In the genomic region with DNA sequence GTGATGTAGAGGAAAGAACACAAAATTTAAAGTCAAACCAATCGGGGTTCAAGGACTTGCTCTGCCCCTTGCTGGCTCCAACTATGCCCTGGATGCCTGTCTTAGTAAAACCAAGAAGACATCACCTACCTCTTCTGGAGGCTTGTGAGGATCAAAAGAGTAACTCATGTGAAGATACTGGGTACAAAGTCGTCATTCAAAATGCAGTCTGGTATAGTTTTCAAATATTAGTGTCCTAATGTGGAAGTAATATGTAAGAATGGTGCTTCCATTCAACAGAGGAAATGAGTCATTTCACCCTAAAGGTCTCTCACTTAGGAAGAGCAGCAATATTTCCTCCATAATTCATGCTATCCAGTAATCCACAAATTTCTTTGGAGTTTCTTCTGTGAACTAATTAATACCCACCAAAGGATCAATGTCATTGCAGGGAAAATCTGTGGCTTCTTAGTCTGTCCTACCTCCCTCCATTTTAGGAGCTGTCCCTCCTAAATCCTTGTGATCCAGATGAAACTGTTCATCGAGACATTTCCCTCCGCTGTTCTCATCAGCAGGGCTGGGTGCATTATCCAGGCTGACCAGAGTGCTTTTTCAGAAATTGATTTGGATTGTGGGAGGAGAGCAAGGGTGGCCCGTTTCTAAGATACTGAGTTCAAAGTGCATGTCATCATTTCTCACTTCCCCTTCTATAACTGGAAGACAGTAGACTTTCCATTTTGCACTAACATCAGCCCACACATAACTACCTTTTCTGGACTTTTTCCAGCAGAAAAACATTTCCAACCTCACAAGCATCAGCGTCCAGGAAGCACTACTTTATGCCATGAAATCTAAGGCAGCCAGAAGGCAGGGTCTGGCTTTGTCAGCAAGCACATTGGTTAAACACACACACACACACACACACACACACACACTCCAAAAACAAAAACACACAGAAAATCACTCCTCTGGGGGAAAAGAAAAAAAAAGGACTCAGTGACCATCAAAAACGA, we compare ENCODE assay signal across 1 cellular context.
TF ChIP-seq lines count a peak whose summit lies in the region.

No MANE protein-coding gene starts in this region.

TF ChIP-seq in WTC11, 78 proteins besides CTCF, POLR2A, EP300 and RAD21 (continued from another document):
- TF ChIP-seq, protein P1, sequence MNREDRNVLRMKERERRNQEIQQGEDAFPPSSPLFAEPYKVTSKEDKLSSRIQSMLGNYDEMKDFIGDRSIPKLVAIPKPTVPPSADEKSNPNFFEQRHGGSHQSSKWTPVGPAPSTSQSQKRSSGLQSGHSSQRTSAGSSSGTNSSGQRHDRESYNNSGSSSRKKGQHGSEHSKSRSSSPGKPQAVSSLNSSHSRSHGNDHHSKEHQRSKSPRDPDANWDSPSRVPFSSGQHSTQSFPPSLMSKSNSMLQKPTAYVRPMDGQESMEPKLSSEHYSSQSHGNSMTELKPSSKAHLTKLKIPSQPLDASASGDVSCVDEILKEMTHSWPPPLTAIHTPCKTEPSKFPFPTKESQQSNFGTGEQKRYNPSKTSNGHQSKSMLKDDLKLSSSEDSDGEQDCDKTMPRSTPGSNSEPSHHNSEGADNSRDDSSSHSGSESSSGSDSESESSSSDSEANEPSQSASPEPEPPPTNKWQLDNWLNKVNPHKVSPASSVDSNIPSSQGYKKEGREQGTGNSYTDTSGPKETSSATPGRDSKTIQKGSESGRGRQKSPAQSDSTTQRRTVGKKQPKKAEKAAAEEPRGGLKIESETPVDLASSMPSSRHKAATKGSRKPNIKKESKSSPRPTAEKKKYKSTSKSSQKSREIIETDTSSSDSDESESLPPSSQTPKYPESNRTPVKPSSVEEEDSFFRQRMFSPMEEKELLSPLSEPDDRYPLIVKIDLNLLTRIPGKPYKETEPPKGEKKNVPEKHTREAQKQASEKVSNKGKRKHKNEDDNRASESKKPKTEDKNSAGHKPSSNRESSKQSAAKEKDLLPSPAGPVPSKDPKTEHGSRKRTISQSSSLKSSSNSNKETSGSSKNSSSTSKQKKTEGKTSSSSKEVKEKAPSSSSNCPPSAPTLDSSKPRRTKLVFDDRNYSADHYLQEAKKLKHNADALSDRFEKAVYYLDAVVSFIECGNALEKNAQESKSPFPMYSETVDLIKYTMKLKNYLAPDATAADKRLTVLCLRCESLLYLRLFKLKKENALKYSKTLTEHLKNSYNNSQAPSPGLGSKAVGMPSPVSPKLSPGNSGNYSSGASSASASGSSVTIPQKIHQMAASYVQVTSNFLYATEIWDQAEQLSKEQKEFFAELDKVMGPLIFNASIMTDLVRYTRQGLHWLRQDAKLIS (CRISPR knock-in tag; IDR thresholded peaks at IDR 0.05; ENCODE audit: borderline replicate concordance): no peak
- no peak for TF ChIP-seq GABPB1 (CRISPR knock-in tag; IDR thresholded peaks at IDR 0.05)
- TF ChIP-seq, protein P2, sequence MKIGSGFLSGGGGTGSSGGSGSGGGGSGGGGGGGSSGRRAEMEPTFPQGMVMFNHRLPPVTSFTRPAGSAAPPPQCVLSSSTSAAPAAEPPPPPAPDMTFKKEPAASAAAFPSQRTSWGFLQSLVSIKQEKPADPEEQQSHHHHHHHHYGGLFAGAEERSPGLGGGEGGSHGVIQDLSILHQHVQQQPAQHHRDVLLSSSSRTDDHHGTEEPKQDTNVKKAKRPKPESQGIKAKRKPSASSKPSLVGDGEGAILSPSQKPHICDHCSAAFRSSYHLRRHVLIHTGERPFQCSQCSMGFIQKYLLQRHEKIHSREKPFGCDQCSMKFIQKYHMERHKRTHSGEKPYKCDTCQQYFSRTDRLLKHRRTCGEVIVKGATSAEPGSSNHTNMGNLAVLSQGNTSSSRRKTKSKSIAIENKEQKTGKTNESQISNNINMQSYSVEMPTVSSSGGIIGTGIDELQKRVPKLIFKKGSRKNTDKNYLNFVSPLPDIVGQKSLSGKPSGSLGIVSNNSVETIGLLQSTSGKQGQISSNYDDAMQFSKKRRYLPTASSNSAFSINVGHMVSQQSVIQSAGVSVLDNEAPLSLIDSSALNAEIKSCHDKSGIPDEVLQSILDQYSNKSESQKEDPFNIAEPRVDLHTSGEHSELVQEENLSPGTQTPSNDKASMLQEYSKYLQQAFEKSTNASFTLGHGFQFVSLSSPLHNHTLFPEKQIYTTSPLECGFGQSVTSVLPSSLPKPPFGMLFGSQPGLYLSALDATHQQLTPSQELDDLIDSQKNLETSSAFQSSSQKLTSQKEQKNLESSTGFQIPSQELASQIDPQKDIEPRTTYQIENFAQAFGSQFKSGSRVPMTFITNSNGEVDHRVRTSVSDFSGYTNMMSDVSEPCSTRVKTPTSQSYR (CRISPR knock-in tag; IDR thresholded peaks at IDR 0.05): no peak
